26 cellular contexts compared by ENCODE assay signal in the genomic region with DNA sequence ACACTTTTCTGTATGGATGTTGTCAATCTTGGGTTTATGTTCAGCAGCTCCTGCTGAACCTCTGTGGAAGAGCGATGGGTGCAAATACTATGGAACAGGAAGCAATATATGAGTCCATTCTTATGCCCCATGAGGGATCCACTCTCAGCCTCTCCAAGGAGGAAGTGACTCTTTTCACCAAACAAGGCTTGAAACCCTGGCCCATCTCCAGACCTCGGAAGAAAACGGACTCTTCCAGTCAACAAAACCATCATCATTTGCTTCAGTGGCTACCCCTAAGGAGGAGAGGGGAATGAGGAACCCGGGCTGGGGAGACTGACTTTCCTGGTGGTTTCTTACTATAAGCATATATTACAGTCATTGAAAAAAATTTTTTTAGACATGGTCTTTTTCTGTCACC.
"Had no signal": no experiment of that assay in that cellular context is flagged by ENCODE, and none has a peak within 500 bp of the region (broad histone marks: within the 10 kb centered on the region; RNA-seq: fewer than 3 reads in every experiment).

No MANE protein-coding gene starts in this region.

- DNase-seq: activated CD4-positive, alpha-beta T cell treated with anti-CD3 and anti-CD28 coated beads for 36 hours; activated CD4-positive, alpha-beta T cell treated with anti-CD3 and anti-CD28 coated beads, Interleukin-2, amount 50 U/mL, for 4 hours; activated CD4-positive, CD25-positive, alpha-beta regulatory T cell; activated CD8-positive, alpha-beta memory T cell treated with anti-CD3 and anti-CD28 coated beads for 24 hours; activated effector memory CD4-positive, alpha-beta T cell treated with anti-CD3 and anti-CD28 coated beads, Interleukin-2, amount 50 U/mL, for 16 hours; activated naive CD4-positive, alpha-beta T cell treated with anti-CD3 and anti-CD28 coated beads for 36 hours; activated naive CD8-positive, alpha-beta T cell treated with anti-CD3 and anti-CD28 coated beads for 36 hours; adrenal gland; aorta; body of pancreas; cerebellar nuclear complex; colonic mucosa; dorsolateral prefrontal cortex; effector memory CD4-positive, alpha-beta T cell; naive thymus-derived CD4-positive, alpha-beta T cell; pancreas; sigmoid colon; stimulated activated CD4-positive, alpha-beta T cell treated with anti-CD3 and anti-CD28 coated beads, Interleukin-15, amount 100 ng/mL, for 24 hours; stimulated activated CD4-positive, alpha-beta T cell treated with anti-CD3 and anti-CD28 coated beads, Interleukin-2, amount 100 ng/mL, for 24 hours; stimulated activated naive CD4-positive, alpha-beta T cell had no signal

- ATAC-seq: activated CD4-positive, alpha-beta T cell treated with anti-CD3 and anti-CD28 coated beads for 36 hours; body of pancreas; gastroesophageal sphincter; naive thymus-derived CD4-positive, alpha-beta T cell; pancreas had no signal

- FAIRE-seq: keratinocyte, pancreas had no signal

- H3K4me3 ChIP-seq: adrenal gland, body of pancreas, colonic mucosa, dorsolateral prefrontal cortex, gastroesophageal sphincter, hepatocyte, pancreas, prostate gland, sigmoid colon, smooth muscle cell, tibial nerve had no signal
